ENCODE assay signal across 1 cellular context in the genomic region with DNA sequence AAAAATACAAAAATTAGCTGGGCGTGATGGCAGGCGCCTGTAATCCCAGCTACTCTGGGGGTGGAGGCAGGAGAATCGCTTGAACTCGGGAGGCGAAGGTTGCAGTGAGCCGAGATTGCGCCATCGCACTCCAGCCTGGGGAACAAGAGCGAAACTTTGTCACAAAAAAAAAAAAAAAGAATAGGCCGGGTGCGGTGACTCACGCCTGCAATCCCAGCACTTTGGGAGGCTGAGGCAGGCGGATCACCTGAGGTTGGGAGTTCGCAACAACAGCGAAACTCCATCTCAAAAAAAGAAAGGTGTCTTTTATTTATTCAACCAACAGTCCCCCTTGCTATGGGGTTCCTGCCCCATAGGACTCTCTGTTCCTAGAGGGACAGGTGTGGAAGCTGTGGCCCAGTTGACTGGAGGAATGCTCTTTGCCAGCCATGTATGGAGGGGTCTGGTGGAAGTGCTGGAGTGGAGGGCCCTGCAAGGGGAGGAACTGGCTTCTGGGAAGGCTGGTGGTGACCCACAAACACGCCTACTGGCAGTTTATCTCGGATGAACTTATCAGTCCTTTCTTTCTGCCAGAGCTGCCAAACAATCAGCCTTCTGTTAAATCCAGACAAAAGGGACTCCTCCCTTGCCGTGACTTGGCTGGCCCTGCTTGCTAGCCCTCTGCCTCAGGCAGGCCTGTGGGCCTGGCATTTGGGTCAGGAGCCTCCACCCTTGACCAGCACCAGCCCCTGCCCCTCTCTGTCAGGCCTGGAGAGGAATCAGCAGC.
TF ChIP-seq lines count a peak whose summit lies in the region.

No MANE protein-coding gene starts in this region.

TF ChIP-seq in HepG2, 621 proteins besides CTCF, POLR2A, EP300 and RAD21 (continued from another document and continues in another):
- TF ChIP-seq, protein P1, sequence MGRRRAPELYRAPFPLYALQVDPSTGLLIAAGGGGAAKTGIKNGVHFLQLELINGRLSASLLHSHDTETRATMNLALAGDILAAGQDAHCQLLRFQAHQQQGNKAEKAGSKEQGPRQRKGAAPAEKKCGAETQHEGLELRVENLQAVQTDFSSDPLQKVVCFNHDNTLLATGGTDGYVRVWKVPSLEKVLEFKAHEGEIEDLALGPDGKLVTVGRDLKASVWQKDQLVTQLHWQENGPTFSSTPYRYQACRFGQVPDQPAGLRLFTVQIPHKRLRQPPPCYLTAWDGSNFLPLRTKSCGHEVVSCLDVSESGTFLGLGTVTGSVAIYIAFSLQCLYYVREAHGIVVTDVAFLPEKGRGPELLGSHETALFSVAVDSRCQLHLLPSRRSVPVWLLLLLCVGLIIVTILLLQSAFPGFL (CRISPR knock-in tag; IDR thresholded peaks at IDR 0.05): no peak
- TF ChIP-seq, protein P2, sequence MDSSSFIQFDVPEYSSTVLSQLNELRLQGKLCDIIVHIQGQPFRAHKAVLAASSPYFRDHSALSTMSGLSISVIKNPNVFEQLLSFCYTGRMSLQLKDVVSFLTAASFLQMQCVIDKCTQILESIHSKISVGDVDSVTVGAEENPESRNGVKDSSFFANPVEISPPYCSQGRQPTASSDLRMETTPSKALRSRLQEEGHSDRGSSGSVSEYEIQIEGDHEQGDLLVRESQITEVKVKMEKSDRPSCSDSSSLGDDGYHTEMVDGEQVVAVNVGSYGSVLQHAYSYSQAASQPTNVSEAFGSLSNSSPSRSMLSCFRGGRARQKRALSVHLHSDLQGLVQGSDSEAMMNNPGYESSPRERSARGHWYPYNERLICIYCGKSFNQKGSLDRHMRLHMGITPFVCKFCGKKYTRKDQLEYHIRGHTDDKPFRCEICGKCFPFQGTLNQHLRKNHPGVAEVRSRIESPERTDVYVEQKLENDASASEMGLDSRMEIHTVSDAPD (CRISPR knock-in tag; IDR thresholded peaks at IDR 0.05): peak; percentile 67; the same call in 1 of the 2 replicates
- TF ChIP-seq ZNF224 (CRISPR knock-in tag; IDR thresholded peaks at IDR 0.05): no peak
- TF ChIP-seq, protein P3, sequence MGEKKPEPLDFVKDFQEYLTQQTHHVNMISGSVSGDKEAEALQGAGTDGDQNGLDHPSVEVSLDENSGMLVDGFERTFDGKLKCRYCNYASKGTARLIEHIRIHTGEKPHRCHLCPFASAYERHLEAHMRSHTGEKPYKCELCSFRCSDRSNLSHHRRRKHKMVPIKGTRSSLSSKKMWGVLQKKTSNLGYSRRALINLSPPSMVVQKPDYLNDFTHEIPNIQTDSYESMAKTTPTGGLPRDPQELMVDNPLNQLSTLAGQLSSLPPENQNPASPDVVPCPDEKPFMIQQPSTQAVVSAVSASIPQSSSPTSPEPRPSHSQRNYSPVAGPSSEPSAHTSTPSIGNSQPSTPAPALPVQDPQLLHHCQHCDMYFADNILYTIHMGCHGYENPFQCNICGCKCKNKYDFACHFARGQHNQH (CRISPR knock-in tag; IDR thresholded peaks at IDR 0.05): no peak
- peak; percentile 52; the same call in 1 of the 2 replicates for TF ChIP-seq CHD4 (IDR thresholded peaks at IDR 0.05; ENCODE audit: borderline replicate concordance, low read length)
- TF ChIP-seq, protein P4, sequence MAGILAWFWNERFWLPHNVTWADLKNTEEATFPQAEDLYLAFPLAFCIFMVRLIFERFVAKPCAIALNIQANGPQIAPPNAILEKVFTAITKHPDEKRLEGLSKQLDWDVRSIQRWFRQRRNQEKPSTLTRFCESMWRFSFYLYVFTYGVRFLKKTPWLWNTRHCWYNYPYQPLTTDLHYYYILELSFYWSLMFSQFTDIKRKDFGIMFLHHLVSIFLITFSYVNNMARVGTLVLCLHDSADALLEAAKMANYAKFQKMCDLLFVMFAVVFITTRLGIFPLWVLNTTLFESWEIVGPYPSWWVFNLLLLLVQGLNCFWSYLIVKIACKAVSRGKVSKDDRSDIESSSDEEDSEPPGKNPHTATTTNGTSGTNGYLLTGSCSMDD (CRISPR knock-in tag; IDR thresholded peaks at IDR 0.05): no peak
- no peak for TF ChIP-seq ATF1 (CRISPR knock-in tag; IDR thresholded peaks at IDR 0.05)
- no peak for TF ChIP-seq ZNF841 (CRISPR knock-in tag; IDR thresholded peaks at IDR 0.05; ENCODE audit: borderline replicate concordance)
- TF ChIP-seq DR1 (CRISPR knock-in tag; IDR thresholded peaks at IDR 0.05): no peak
- TF ChIP-seq, protein P5, sequence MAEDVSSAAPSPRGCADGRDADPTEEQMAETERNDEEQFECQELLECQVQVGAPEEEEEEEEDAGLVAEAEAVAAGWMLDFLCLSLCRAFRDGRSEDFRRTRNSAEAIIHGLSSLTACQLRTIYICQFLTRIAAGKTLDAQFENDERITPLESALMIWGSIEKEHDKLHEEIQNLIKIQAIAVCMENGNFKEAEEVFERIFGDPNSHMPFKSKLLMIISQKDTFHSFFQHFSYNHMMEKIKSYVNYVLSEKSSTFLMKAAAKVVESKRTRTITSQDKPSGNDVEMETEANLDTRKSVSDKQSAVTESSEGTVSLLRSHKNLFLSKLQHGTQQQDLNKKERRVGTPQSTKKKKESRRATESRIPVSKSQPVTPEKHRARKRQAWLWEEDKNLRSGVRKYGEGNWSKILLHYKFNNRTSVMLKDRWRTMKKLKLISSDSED (CRISPR knock-in tag; IDR thresholded peaks at IDR 0.05): no peak
- TF ChIP-seq ZSCAN21 (CRISPR knock-in tag; IDR thresholded peaks at IDR 0.05; ENCODE audit: borderline replicate concordance): no peak
- no peak for TF ChIP-seq NFE2L1 (CRISPR knock-in tag; IDR thresholded peaks at IDR 0.05; ENCODE audit: borderline replicate concordance)
- no peak for TF ChIP-seq CC2D1A (CRISPR knock-in tag; IDR thresholded peaks at IDR 0.05)
- TF ChIP-seq PAF1 (CRISPR knock-in tag; IDR thresholded peaks at IDR 0.05): no peak
- TF ChIP-seq, protein P6, sequence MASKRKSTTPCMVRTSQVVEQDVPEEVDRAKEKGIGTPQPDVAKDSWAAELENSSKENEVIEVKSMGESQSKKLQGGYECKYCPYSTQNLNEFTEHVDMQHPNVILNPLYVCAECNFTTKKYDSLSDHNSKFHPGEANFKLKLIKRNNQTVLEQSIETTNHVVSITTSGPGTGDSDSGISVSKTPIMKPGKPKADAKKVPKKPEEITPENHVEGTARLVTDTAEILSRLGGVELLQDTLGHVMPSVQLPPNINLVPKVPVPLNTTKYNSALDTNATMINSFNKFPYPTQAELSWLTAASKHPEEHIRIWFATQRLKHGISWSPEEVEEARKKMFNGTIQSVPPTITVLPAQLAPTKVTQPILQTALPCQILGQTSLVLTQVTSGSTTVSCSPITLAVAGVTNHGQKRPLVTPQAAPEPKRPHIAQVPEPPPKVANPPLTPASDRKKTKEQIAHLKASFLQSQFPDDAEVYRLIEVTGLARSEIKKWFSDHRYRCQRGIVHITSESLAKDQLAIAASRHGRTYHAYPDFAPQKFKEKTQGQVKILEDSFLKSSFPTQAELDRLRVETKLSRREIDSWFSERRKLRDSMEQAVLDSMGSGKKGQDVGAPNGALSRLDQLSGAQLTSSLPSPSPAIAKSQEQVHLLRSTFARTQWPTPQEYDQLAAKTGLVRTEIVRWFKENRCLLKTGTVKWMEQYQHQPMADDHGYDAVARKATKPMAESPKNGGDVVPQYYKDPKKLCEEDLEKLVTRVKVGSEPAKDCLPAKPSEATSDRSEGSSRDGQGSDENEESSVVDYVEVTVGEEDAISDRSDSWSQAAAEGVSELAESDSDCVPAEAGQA (IDR thresholded peaks at IDR 0.05; ENCODE audit: low read depth): no peak
- TF ChIP-seq, protein P6 (CRISPR knock-in tag; IDR thresholded peaks at IDR 0.05; ENCODE audit: borderline replicate concordance): no peak
- TF ChIP-seq TRIM24 (CRISPR knock-in tag; IDR thresholded peaks at IDR 0.05): no peak
- TF ChIP-seq SALL2 (CRISPR knock-in tag; IDR thresholded peaks at IDR 0.05): 0 out of 2 replicates have a peak, but pooled peaks have one; percentile 17
- no peak for TF ChIP-seq ZNF256 (CRISPR knock-in tag; conservative IDR thresholded peaks at IDR 0.05)
- no peak for TF ChIP-seq JUND (CRISPR knock-in tag; IDR thresholded peaks at IDR 0.05)
- TF ChIP-seq NCOR1 (IDR thresholded peaks at IDR 0.05; ENCODE audit: borderline replicate concordance, low read length): no peak
- no peak for TF ChIP-seq HOXA7 (CRISPR knock-in tag; IDR thresholded peaks at IDR 0.05)
- no peak for TF ChIP-seq ONECUT2 (CRISPR knock-in tag; IDR thresholded peaks at IDR 0.05)
- no peak for TF ChIP-seq HNRNPUL1 (IDR thresholded peaks at IDR 0.05; ENCODE audit: low read depth, low read length)
- TF ChIP-seq, protein P7, sequence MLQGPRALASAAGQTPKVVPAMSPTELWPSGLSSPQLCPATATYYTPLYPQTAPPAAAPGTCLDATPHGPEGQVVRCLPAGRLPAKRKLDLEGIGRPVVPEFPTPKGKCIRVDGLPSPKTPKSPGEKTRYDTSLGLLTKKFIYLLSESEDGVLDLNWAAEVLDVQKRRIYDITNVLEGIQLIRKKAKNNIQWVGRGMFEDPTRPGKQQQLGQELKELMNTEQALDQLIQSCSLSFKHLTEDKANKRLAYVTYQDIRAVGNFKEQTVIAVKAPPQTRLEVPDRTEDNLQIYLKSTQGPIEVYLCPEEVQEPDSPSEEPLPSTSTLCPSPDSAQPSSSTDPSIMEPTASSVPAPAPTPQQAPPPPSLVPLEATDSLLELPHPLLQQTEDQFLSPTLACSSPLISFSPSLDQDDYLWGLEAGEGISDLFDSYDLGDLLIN (CRISPR knock-in tag; IDR thresholded peaks at IDR 0.05; ENCODE audit: borderline replicate concordance): no peak
- TF ChIP-seq, protein P8, sequence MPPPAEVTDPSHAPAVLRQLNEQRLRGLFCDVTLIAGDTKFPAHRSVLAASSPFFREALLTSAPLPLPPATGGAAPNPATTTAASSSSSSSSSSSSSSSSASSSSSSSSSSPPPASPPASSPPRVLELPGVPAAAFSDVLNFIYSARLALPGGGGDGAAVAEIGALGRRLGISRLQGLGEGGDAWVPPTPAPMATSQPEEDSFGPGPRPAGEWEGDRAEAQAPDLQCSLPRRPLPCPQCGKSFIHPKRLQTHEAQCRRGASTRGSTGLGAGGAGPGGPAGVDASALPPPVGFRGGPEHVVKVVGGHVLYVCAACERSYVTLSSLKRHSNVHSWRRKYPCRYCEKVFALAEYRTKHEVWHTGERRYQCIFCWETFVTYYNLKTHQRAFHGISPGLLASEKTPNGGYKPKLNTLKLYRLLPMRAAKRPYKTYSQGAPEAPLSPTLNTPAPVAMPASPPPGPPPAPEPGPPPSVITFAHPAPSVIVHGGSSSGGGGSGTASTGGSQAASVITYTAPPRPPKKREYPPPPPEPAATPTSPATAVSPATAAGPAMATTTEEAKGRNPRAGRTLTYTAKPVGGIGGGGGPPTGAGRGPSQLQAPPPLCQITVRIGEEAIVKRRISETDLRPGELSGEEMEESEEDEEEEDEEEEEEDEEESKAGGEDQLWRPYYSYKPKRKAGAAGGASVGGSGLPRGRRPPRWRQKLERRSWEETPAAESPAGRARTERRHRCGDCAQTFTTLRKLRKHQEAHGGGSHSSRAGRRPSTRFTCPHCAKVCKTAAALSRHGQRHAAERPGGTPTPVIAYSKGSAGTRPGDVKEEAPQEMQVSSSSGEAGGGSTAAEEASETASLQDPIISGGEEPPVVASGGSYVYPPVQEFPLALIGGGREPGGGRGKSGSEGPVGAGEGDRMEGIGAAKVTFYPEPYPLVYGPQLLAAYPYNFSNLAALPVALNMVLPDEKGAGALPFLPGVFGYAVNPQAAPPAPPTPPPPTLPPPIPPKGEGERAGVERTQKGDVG (CRISPR knock-in tag; IDR thresholded peaks at IDR 0.05; ENCODE audit: borderline replicate concordance): no peak
- TF ChIP-seq, protein P9, sequence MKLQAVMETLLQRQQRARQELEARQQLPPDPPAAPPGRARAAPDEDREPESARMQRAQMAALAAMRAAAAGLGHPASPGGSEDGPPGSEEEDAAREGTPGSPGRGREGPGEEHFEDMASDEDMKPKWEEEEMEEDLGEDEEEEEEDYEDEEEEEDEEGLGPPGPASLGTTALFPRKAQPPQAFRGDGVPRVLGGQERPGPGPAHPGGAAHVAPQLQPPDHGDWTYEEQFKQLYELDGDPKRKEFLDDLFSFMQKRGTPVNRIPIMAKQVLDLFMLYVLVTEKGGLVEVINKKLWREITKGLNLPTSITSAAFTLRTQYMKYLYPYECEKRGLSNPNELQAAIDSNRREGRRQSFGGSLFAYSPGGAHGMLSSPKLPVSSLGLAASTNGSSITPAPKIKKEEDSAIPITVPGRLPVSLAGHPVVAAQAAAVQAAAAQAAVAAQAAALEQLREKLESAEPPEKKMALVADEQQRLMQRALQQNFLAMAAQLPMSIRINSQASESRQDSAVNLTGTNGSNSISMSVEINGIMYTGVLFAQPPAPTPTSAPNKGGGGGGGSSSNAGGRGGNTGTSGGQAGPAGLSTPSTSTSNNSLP (IDR thresholded peaks at IDR 0.05; ENCODE audit: low read depth, low read length): no peak
- no peak for TF ChIP-seq MAF1 (CRISPR knock-in tag; IDR thresholded peaks at IDR 0.05; ENCODE audit: borderline replicate concordance)
- no peak for TF ChIP-seq ZNF34 (CRISPR knock-in tag; IDR thresholded peaks at IDR 0.05; ENCODE audit: borderline replicate concordance)
- 0 out of 2 replicates have a peak, but pooled peaks have one; percentile 15 for TF ChIP-seq TGIF2 (CRISPR knock-in tag; IDR thresholded peaks at IDR 0.05)
- no peak for TF ChIP-seq GABPB1 (CRISPR knock-in tag; IDR thresholded peaks at IDR 0.05)
- TF ChIP-seq, protein P10, sequence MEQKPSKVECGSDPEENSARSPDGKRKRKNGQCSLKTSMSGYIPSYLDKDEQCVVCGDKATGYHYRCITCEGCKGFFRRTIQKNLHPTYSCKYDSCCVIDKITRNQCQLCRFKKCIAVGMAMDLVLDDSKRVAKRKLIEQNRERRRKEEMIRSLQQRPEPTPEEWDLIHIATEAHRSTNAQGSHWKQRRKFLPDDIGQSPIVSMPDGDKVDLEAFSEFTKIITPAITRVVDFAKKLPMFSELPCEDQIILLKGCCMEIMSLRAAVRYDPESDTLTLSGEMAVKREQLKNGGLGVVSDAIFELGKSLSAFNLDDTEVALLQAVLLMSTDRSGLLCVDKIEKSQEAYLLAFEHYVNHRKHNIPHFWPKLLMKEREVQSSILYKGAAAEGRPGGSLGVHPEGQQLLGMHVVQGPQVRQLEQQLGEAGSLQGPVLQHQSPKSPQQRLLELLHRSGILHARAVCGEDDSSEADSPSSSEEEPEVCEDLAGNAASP (CRISPR knock-in tag; IDR thresholded peaks at IDR 0.05; ENCODE audit: borderline replicate concordance): no peak
- no peak for TF ChIP-seq ZNF550 (CRISPR knock-in tag; IDR thresholded peaks at IDR 0.05; ENCODE audit: borderline replicate concordance)
- no peak for TF ChIP-seq ZBTB21 (CRISPR knock-in tag; IDR thresholded peaks at IDR 0.05)
